In the genomic region with DNA sequence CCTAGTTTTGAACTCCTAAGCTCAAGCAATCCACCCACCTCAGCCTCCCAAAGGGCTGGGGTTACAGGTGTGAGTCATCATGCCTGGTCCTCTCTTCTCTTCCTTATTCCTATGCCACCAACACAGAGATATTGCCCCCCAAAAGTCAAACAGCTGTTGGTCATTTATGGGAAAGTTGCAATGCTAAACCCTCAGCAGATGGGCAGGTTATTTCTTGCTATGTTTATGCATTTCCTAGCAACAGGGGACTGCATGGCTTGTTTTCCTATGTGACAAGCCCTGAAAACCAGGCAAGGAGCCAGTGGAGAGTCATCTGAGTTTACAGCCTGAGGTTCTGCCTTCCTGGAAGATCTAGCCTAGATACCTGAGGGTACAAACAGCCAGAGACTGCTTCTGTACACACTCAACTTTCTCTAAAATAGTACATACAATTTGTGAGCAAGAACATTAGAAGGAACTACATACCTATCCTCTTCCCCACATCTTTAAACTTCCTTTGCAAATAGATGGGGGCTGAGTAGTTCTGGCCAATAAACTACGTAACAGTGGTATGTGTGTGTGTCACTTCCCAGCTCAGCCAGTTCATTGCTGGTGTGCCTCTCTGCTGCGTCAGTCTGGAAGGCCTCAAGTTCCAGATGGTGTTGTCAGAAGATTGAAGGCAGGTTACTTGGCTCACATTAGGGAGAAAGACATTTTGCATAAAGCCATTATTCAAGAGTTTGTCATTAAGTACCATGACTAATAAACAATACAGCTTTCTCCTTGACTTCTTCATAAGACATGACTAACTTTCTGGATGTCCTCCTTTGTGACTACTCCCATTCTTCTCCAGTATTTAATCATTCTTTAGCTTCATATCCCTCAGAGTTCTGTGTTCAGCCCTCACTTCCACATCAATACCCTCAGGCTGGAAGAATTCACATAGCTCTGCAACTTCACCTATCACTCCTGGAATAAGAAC, we compare ENCODE assay signal across 8 cellular contexts.
DNase-seq lines count a peak whose midpoint lies in the region; ATAC-seq and TF ChIP-seq lines count a peak whose summit lies in the region.

No MANE protein-coding gene starts in this region.

- peak; percentile 31 for DNase-seq in DMS153 treated with DMSO at 0.1 percent for 48 hours (lab: John Stamatoyannopoulos, UW; ENCODE audit: unreplicated experiment)
- DNase-seq in NCI-H2196 (lab: John Stamatoyannopoulos, UW; ENCODE audit: unreplicated experiment): peak; percentile 93
- peak; percentile 93 for DNase-seq in coronary artery (ENCODE audit: low spot score)
- DNase-seq in SKM-1 treated with dmso at 0.1 percent for 144 hours (lab: John Stamatoyannopoulos, UW; ENCODE audit: unreplicated experiment): no peak
- DNase-seq in activated CD4-positive, alpha-beta T cell treated with anti-CD3 and anti-CD28 coated beads for 4 hours: no peak

- H3K36me3 ChIP-seq in mucosa of stomach (ENCODE audit: control insufficient read depth, insufficient read depth, low read length): no peaks in the 10 kb centered on the region

- no peak overlapping the region for H3K4me3 ChIP-seq in coronary artery
- no peak overlapping the region for H3K4me3 ChIP-seq in mucosa of stomach (ENCODE audit: low read length)

- H3K27ac ChIP-seq in coronary artery: peak overlapping the region; percentile 85 to 95

- H3K4me1 ChIP-seq in mucosa of stomach (ENCODE audit: control insufficient read depth, insufficient read depth, low read length): peaks cover 59% of the 10 kb centered on the region

- ATAC-seq in GM18519 (IDR thresholded peaks at IDR 0.05; ENCODE audit: low FRiP score, unreplicated experiment): no peak
- ATAC-seq in GM21529 (IDR thresholded peaks at IDR 0.05; ENCODE audit: unreplicated experiment): no peak

- H3K27me3 ChIP-seq in mucosa of stomach (ENCODE audit: control insufficient read depth, insufficient read depth, low read length): no peaks in the 10 kb centered on the region

- H3K9ac ChIP-seq in mucosa of stomach (ENCODE audit: low read length): peak overlapping the region; percentile 6

- no peak for TF ChIP-seq CTCF in coronary artery (IDR thresholded peaks at IDR 0.05)

- no peaks in the 10 kb centered on the region for H3K9me3 ChIP-seq in mucosa of stomach (ENCODE audit: control insufficient read depth, low read length)

Comparison
In these comparisons a context has a peak if more than half of its experiments do, and no peak if none do; other contexts are left out.
1. DNase-seq: peak in DMS153 treated with DMSO at 0.1 percent for 48 hours (single experiment), NCI-H2196 (single experiment) and coronary artery (single experiment); none in SKM-1 treated with dmso at 0.1 percent for 144 hours (single experiment) and activated CD4-positive, alpha-beta T cell treated with anti-CD3 and anti-CD28 coated beads for 4 hours (0 of 2).